ENCODE assay signal across 23 cellular contexts in genomic region chr9:18985464-18985951, GRCh38. TPM values are rescaled to one million over a fixed set of nuclear protein-coding genes. Genes with fewer than 3 reads are reported as not detected.
DNase-seq lines count a peak whose midpoint lies in the region; ATAC-seq and TF ChIP-seq lines count a peak whose summit lies in the region.
"Had no signal": no experiment of that assay in that cellular context is flagged by ENCODE, and none has a peak within 500 bp of the region (broad histone marks: within the 10 kb centered on the region; RNA-seq: fewer than 3 reads in every experiment).

No MANE protein-coding gene starts in this region.

- POLR2A ChIA-PET in CD8-positive, alpha-beta memory T cell (lab: Charles Lee), result no interaction called here

- H3K4me3 ChIP-seq in MG63, result no peak overlapping the region
- H3K4me3 ChIP-seq in prostate gland, result no peak overlapping the region
- no peak overlapping the region for H3K4me3 ChIP-seq in right lobe of liver
- no peak overlapping the region for H3K4me3 ChIP-seq in CD8-positive, alpha-beta memory T cell (ENCODE audit: low read length)
- H3K4me3 ChIP-seq: breast epithelium, pancreas, testis had no signal

- no peaks in the 10 kb centered on the region for H3K4me1 Mint-ChIP-seq in CD8-positive, alpha-beta memory T cell
- H3K4me1 Mint-ChIP-seq: stimulated activated effector memory CD8-positive, alpha-beta T cell treated with anti-CD3 and anti-CD28 coated beads, Interleukin-12 subunit alpha, Interleukin-12 subunit beta, amount 100 ng/mL, for 72 hours had no signal

- H3K4me3 Mint-ChIP-seq in CD8-positive, alpha-beta memory T cell, result no peak overlapping the region
- H3K4me3 Mint-ChIP-seq: HFFc6; stimulated activated effector memory CD8-positive, alpha-beta T cell treated with anti-CD3 and anti-CD28 coated beads, Interleukin-12 subunit alpha, Interleukin-12 subunit beta, amount 100 ng/mL, for 72 hours had no signal

- H3K27ac Mint-ChIP-seq in CD8-positive, alpha-beta memory T cell, result no peak overlapping the region
- H3K27ac Mint-ChIP-seq: HFFc6; stimulated activated effector memory CD8-positive, alpha-beta T cell treated with anti-CD3 and anti-CD28 coated beads, Interleukin-12 subunit alpha, Interleukin-12 subunit beta, amount 100 ng/mL, for 72 hours had no signal

- peaks cover 10% of the 10 kb centered on the region for H3K36me3 ChIP-seq in MG63
- no peaks in the 10 kb centered on the region for H3K36me3 ChIP-seq in prostate gland
- no peaks in the 10 kb centered on the region for H3K36me3 ChIP-seq in right lobe of liver
- no peaks in the 10 kb centered on the region for H3K36me3 ChIP-seq in CD8-positive, alpha-beta memory T cell (ENCODE audit: insufficient read depth, low read length)
- H3K36me3 ChIP-seq: breast epithelium, pancreas had no signal

- H3K9me3 ChIP-seq in MG63 (peaks cover 20% of the 10 kb centered on the region), prostate gland (no peaks in the 10 kb centered on the region), right lobe of liver (no peaks in the 10 kb centered on the region)
- no peaks in the 10 kb centered on the region for H3K9me3 ChIP-seq in CD8-positive, alpha-beta memory T cell (ENCODE audit: low read length)
- H3K9me3 ChIP-seq: breast epithelium, pancreas, testis had no signal

- H3K4me1 ChIP-seq in prostate gland (replicated peaks), result no peaks in the 10 kb centered on the region
- H3K4me1 ChIP-seq in right lobe of liver, result no peaks in the 10 kb centered on the region
- H3K4me1 ChIP-seq in CD8-positive, alpha-beta memory T cell (ENCODE audit: insufficient read depth, low read length), result no peaks in the 10 kb centered on the region
- H3K4me1 ChIP-seq: breast epithelium, foreskin keratinocyte, pancreas, testis had no signal

- intact Hi-C loops in prostate gland (cut with DNase I) (no loop called here), right lobe of liver (cut with DNase I) (no loop called here)

- TF ChIP-seq POLR2A in prostate gland (IDR thresholded peaks at IDR 0.05) (no peak), right lobe of liver (IDR thresholded peaks at IDR 0.05) (no peak)

- WGBS in prostate gland, result 39% methylated on average over 6 of the region's 6 CpGs
- WGBS in right lobe of liver (ENCODE audit: insufficient coverage, low coverage, low lambda C conversion rate, missing lambda C conversion rate), result 74% methylated on average over 6 of the region's 6 CpGs

- H3K27ac ChIP-seq in prostate gland (no peak overlapping the region), right lobe of liver (no peak overlapping the region)
- no peak overlapping the region for H3K27ac ChIP-seq in CD8-positive, alpha-beta memory T cell (ENCODE audit: low read depth, low read length)
- H3K27ac ChIP-seq: foreskin keratinocyte, pancreas, testis had no signal

- H3K27me3 Mint-ChIP-seq in CD8-positive, alpha-beta memory T cell, result peaks cover 4 to 6% of the 10 kb centered on the region in 2 donors

- CTCF ChIA-PET in CD8-positive, alpha-beta memory T cell (lab: Charles Lee), result no interaction called here

- no peaks in the 10 kb centered on the region for H3K9me3 Mint-ChIP-seq in CD8-positive, alpha-beta memory T cell
- H3K9me3 Mint-ChIP-seq: stimulated activated effector memory CD8-positive, alpha-beta T cell treated with anti-CD3 and anti-CD28 coated beads, Interleukin-12 subunit alpha, Interleukin-12 subunit beta, amount 100 ng/mL, for 72 hours had no signal

- no peak for TF ChIP-seq CTCF in prostate gland (IDR thresholded peaks at IDR 0.05)
- TF ChIP-seq CTCF in right lobe of liver (IDR thresholded peaks at IDR 0.05), result no peak

- no peaks in the 10 kb centered on the region for H3K27me3 ChIP-seq in MG63
- no peaks in the 10 kb centered on the region for H3K27me3 ChIP-seq in prostate gland (replicated peaks; ENCODE audit: insufficient read depth)
- no peaks in the 10 kb centered on the region for H3K27me3 ChIP-seq in right lobe of liver
- H3K27me3 ChIP-seq in CD8-positive, alpha-beta memory T cell (ENCODE audit: insufficient read depth, low read length, poor library complexity, severe bottlenecking), result no peaks in the 10 kb centered on the region
- H3K27me3 ChIP-seq: breast epithelium, foreskin keratinocyte, pancreas, testis had no signal

- ATAC-seq in GM18868 (IDR thresholded peaks at IDR 0.05; ENCODE audit: unreplicated experiment) (no peak), right lobe of liver (no peak), HG02678 (IDR thresholded peaks at IDR 0.05; ENCODE audit: unreplicated experiment) (no peak)
- ATAC-seq: foreskin keratinocyte; HepG2; stimulated activated effector memory CD8-positive, alpha-beta T cell treated with anti-CD3 and anti-CD28 coated beads, Interleukin-12 subunit alpha, Interleukin-12 subunit beta, amount 100 ng/mL, for 72 hours had no signal

- DNase-seq in AG20443 (ENCODE audit: low spot score), result peak; percentile 56
- DNase-seq in MG63, result peak; percentile 92
- DNase-seq in fibroblast of peridontal ligament (ENCODE audit: extremely low read depth), result peak; percentile 80
- DNase-seq in prostate gland (ENCODE audit: low spot score), result peak; percentile 54
- DNase-seq in right lobe of liver, result no peak
- no peak for DNase-seq in CD8-positive, alpha-beta memory T cell
- DNase-seq: activated CD8-positive, alpha-beta memory T cell treated with anti-CD3 and anti-CD28 coated beads, Interleukin-2, amount 50 U/mL, for 48 hours; activated gamma-delta T cell; dermis blood vessel endothelial cell; HFFc6; hippocampal formation; NCI-H1436 treated with DMSO at 0.1 percent for 48 hours; NCI-H748 treated with DMSO at 0.1 percent for 48 hours; pancreas; testis had no signal

- H3K36me3 Mint-ChIP-seq in CD8-positive, alpha-beta memory T cell, result peaks cover 0 to 6% (median 0%) of the 10 kb centered on the region in 3 donors
- H3K36me3 Mint-ChIP-seq: stimulated activated effector memory CD8-positive, alpha-beta T cell treated with anti-CD3 and anti-CD28 coated beads, Interleukin-12 subunit alpha, Interleukin-12 subunit beta, amount 100 ng/mL, for 72 hours had no signal

RNA-seq across cellular contexts. Expression of gene SAXO1, which starts 47.5 kb away (rescaled TPM):
- not detected in 2 replicates for total RNA-seq in MG63 (2014; rRNA removed; shearing (Covaris generic); ENCODE audit: low replicate concordance)
- total RNA-seq in prostate gland, result 1 to 10 TPM in 1 of 2 donors, under 1 TPM in 1; 0.36 to 6.1 TPM
- under 1 TPM in 1 of 6 experiments, not detected in 5; 0.15 TPM for total RNA-seq in right lobe of liver
- not detected for total RNA-seq in CD8-positive, alpha-beta memory T cell
- polyA plus RNA-seq in CD8-positive, alpha-beta memory T cell, result not detected
- total RNA-seq: dermis blood vessel endothelial cell, endothelial cell of umbilical vein, foreskin keratinocyte, HepG2, HFFc6, lung microvascular endothelial cell had no signal
- polyA plus RNA-seq: endothelial cell of umbilical vein, foreskin keratinocyte, HepG2 had no signal

Comparison
In these comparisons a context has a peak if more than half of its experiments do, and no peak if none do; other contexts are left out.
1. DNase-seq: peak in AG20443 (single experiment), MG63 (single experiment), fibroblast of peridontal ligament (single experiment) and prostate gland (single experiment); none in right lobe of liver (0 of 3) and CD8-positive, alpha-beta memory T cell (0 of 5).